ENCODE assay signal across 8 cellular contexts in genomic region chrX:53481816-53482485, GRCh38. TPM values are rescaled to one million over a fixed set of nuclear protein-coding genes. Genes with fewer than 3 reads are reported as not detected.
A peak's percentile ranks its signal among the peaks of the same experiment; 100 is the strongest.
DNase-seq lines count a peak whose midpoint lies in the region; ATAC-seq, FAIRE-seq and TF ChIP-seq lines count a peak whose summit lies in the region.

No MANE protein-coding gene starts in this region.

- no peaks in the 10 kb centered on the region for H3K36me3 ChIP-seq in bronchial epithelial cell (ENCODE audit: control insufficient read depth, insufficient read depth, low read length)

- DNase-seq in SIG-M5 treated with dmso at 0.1 percent for 504 hours (lab: John Stamatoyannopoulos, UW; ENCODE audit: unreplicated experiment) (peak; percentile 71), SIG-M5 (lab: John Stamatoyannopoulos, UW) (no peak), NCI-H2081 treated with DMSO at 0.1 percent for 48 hours (lab: John Stamatoyannopoulos, UW) (peak; percentile 14), UCSD-AML1 (lab: John Stamatoyannopoulos, UW; ENCODE audit: unreplicated experiment) (peak; percentile 39), bronchial epithelial cell (ENCODE audit: low read depth) (peak; percentile 70), left kidney (ENCODE audit: low read depth, low spot score) (peak; percentile 81)
- peak; percentile 17 for DNase-seq in stimulated activated CD8-positive, alpha-beta memory T cell treated with anti-CD3 and anti-CD28 coated beads, Interleukin-12 subunit alpha, Interleukin-12 subunit beta, amount 100 ng/mL, for 1 hour (ENCODE audit: low read depth)

- no peak overlapping the region for H3K4me3 ChIP-seq in bronchial epithelial cell (ENCODE audit: low read depth, low read length)

- H3K27me3 ChIP-seq in bronchial epithelial cell (ENCODE audit: control insufficient read depth, insufficient read depth, low read length): no peaks in the 10 kb centered on the region

- no peak for ATAC-seq in GM21786 (IDR thresholded peaks at IDR 0.05; ENCODE audit: unreplicated experiment)

- peak; percentile 66 for TF ChIP-seq CTCF in bronchial epithelial cell (IDR thresholded peaks at IDR 0.05; ENCODE audit: insufficient read depth, low read length, severe bottlenecking)

- peak; percentile 87 for FAIRE-seq in bronchial epithelial cell (lab: Jason Lieb, UNC)

RNA-seq across cellular contexts. Expression of gene HSD17B10, which starts 47.8 kb away (rescaled TPM):
- total RNA-seq in bronchial epithelial cell: 70.0 and 75.9 TPM in 2 replicates

RNA-seq across cellular contexts. Expression of gene RIBC1, which starts 59.3 kb away (rescaled TPM):
- 0.26 and 1.0 TPM in 2 replicates for total RNA-seq in bronchial epithelial cell

RNA-seq across cellular contexts. Expression of gene SMC1A, which starts 59.5 kb away (rescaled TPM):
- 9.0 and 15.0 TPM in 2 replicates for total RNA-seq in bronchial epithelial cell
